Comparison of ENCODE assay signal across 23 cellular contexts in genomic region chr1:229363723-229364122, GRCh38.
"Had no signal": no experiment of that assay in that cellular context is flagged by ENCODE, and none has a peak within 500 bp of the region (broad histone marks: within the 10 kb centered on the region; RNA-seq: fewer than 3 reads in every experiment).

No MANE protein-coding gene starts in this region.

- DNase-seq: activated CD4-positive, alpha-beta T cell treated with anti-CD3 and anti-CD28 coated beads, Interleukin-2, amount 10 ng/mL, durations not matched to agents 24 days and 14 days; activated CD4-positive, CD25-positive, alpha-beta regulatory T cell; activated CD8-positive, alpha-beta memory T cell treated with anti-CD3 and anti-CD28 coated beads, Interleukin-2, amount 50 U/mL, for 4 hours; activated CD8-positive, alpha-beta T cell treated with anti-CD3 and anti-CD28 coated beads, Interleukin-2, amount 10 ng/mL, durations not matched to agents 7 days and 5 days; activated gamma-delta T cell; activated T-cell treated with anti-CD3 and anti-CD28 coated beads, Interleukin-2, amount 50 U/mL, for 72 hours; central memory CD4-positive, alpha-beta T cell; immature natural killer cell; left colon; mammary epithelial cell; nephron progenitor cell; right cardiac atrium; stimulated activated CD4-positive, alpha-beta T cell treated with anti-CD3 and anti-CD28 coated beads, Interleukin-4, amount 100 ng/mL, for 4 hours; stimulated activated CD8-positive, alpha-beta memory T cell treated with anti-CD3 and anti-CD28 coated beads, Interleukin-4, amount 100 ng/mL, for 48 hours; stimulated activated naive CD4-positive, alpha-beta T cell treated with Interleukin-2 at 50 U/mL for 16 hours; upper lobe of right lung had no signal

- FAIRE-seq: frontal cortex had no signal

- H3K4me3 ChIP-seq: prostate gland, skin epidermis, upper lobe of right lung had no signal

- H3K4me1 ChIP-seq: prostate gland, upper lobe of right lung had no signal

- H3K4me1 Mint-ChIP-seq: activated CD4-positive, alpha-beta T cell treated with anti-CD3 and anti-CD28 coated beads, Interleukin-2, amount 10 ng/mL, durations not matched to agents 24 days and 14 days had no signal

- H3K27ac ChIP-seq: prostate gland, skin epidermis, upper lobe of right lung had no signal

- H3K27ac Mint-ChIP-seq: activated CD4-positive, alpha-beta T cell treated with anti-CD3 and anti-CD28 coated beads, Interleukin-2, amount 10 ng/mL, durations not matched to agents 24 days and 14 days; activated CD8-positive, alpha-beta T cell treated with anti-CD3 and anti-CD28 coated beads, Interleukin-2, amount 10 ng/mL, durations not matched to agents 7 days and 5 days; activated naive CD4-positive, alpha-beta T cell treated with anti-CD3 and anti-CD28 coated beads, Interleukin-2, amount 50 U/mL, for 72 hours; activated T-cell treated with anti-CD3 and anti-CD28 coated beads, Interleukin-2, amount 50 U/mL, for 72 hours; dendritic cell treated with granulocyte-macrophage colony-stimulating factor and Interleukin-4, amounts not matched to agents 40 ng/mL and 50 ng/mL, for 4 days; immature natural killer cell; nephron progenitor cell; T-helper 2 cell treated with Interferon-gamma antibody and Interleukin-4, amounts not matched to agents 5 μg/mL and 100 μg/mL, for 36 hours had no signal

- H3K9me3 Mint-ChIP-seq: activated CD4-positive, alpha-beta T cell treated with anti-CD3 and anti-CD28 coated beads, Interleukin-2, amount 10 ng/mL, durations not matched to agents 24 days and 14 days; activated T-cell treated with anti-CD3 and anti-CD28 coated beads, Interleukin-2, amount 50 U/mL, for 72 hours had no signal

- H3K36me3 ChIP-seq: prostate gland, upper lobe of right lung had no signal

- H3K9me3 ChIP-seq: prostate gland, upper lobe of right lung had no signal

- H3K36me3 Mint-ChIP-seq: activated naive CD4-positive, alpha-beta T cell treated with anti-CD3 and anti-CD28 coated beads, Interleukin-2, amount 50 U/mL, for 72 hours; brain; immature natural killer cell had no signal

- H3K4me3 Mint-ChIP-seq: activated CD4-positive, alpha-beta T cell treated with anti-CD3 and anti-CD28 coated beads, Interleukin-2, amount 10 ng/mL, durations not matched to agents 24 days and 14 days; activated CD8-positive, alpha-beta T cell treated with anti-CD3 and anti-CD28 coated beads, Interleukin-2, amount 10 ng/mL, durations not matched to agents 7 days and 5 days; activated T-cell treated with anti-CD3 and anti-CD28 coated beads, Interleukin-2, amount 50 U/mL, for 72 hours; brain; dendritic cell treated with granulocyte-macrophage colony-stimulating factor and Interleukin-4, amounts not matched to agents 40 ng/mL and 50 ng/mL, for 4 days; immature natural killer cell; nephron progenitor cell; T-helper 2 cell treated with Interferon-gamma antibody and Interleukin-4, amounts not matched to agents 5 μg/mL and 100 μg/mL, for 36 hours had no signal
